In the genomic region with DNA sequence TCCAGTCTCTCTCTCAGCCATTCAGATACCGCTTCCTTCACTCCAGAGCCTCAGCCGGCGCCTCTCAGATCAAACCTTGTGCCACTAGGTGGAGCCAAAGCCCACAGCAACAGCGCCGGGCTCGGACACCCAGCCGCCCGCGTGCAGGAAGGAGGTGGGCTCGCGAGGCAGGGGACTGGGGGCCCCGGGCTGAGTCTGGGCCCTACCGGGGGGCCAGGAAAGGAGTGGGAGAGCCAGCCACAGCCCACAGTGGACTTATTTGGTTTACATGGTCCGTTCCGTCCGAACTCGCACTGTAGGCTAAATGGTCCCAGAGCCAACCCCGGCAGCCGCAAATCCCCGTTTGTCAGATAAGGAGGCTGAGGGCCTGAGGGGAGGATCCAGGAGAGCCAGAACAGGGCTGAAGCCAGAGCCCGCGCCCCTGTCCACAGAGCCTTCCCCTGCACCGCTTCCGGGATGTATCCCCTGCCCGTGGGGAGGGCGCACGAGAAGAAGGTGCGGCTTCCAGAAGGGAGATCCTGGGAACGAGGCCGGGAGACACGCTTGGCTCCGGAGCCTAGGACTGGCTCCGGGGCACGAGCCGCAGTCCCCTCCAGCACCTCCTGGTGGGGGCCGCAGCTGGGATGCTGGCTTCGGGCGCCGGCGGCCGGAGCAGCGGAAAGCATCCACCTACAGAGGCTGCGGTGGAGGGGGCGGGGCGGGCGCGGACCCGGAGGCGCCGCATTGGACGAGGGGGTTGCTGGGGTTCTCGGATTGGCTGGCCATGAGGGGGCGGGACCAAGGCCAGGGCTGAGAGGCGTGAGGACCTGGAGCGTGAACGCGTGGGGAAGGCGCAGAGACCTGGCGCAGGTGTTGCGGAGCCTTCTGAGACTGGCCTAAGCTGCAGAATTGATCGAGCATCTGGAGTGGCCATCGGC, we compare ENCODE assay signal across 8 cellular contexts. TPM values are rescaled to one million over a fixed set of nuclear protein-coding genes. Genes with fewer than 3 reads are reported as not detected.
A peak's percentile ranks its signal among the peaks of the same experiment; 100 is the strongest.
DNase-seq lines count a peak whose midpoint lies in the region; ATAC-seq and TF ChIP-seq lines count a peak whose summit lies in the region.

No MANE protein-coding gene starts in this region.

- H3K36me3 Mint-ChIP-seq in HFFc6 (ENCODE audit: low read depth), result no peaks in the 10 kb centered on the region

- no peaks in the 10 kb centered on the region for H3K36me3 ChIP-seq in SJSA1
- H3K36me3 ChIP-seq in suprapubic skin, result no peaks in the 10 kb centered on the region

- TF ChIP-seq POLR2A in suprapubic skin (IDR thresholded peaks at IDR 0.05), result no peak

- DNase-seq in GM04504 (ENCODE audit: low read depth) (peak; percentile 53), HFFc6 (peak; percentile 78), NAMALWA (ENCODE audit: low spot score) (peak; percentile 94), SJSA1 (ENCODE audit: low read depth in 1 of 2, low spot score in 2 of 2) (peak; percentile 87 to 91), globus pallidus (ENCODE audit: low spot score) (peak; percentile 82), omental fat pad (ENCODE audit: low spot score) (peak; percentile 85), suprapubic skin (ENCODE audit: low spot score in 2 of 2) (peak; percentile 95 to 96)
- peak; percentile 96 for DNase-seq in activated naive CD4-positive, alpha-beta T cell treated with Interleukin-2 at 50 U/mL for 16 hours

- no peak overlapping the region for H3K27ac Mint-ChIP-seq in HFFc6

- peaks cover 26% of the 10 kb centered on the region for H3K4me1 Mint-ChIP-seq in HFFc6 (ENCODE audit: low read depth)

- H3K4me1 ChIP-seq in SJSA1 (replicated peaks), result peaks cover 18% of the 10 kb centered on the region
- H3K4me1 ChIP-seq in suprapubic skin, result peaks cover 19% of the 10 kb centered on the region

- TF ChIP-seq CTCF in HFFc6 (IDR thresholded peaks at IDR 0.05), result peak; percentile 94
- no peak for TF ChIP-seq CTCF in omental fat pad (IDR thresholded peaks at IDR 0.05)
- peak; percentile 61 to 84 for TF ChIP-seq CTCF in suprapubic skin (IDR thresholded peaks at IDR 0.05)

- H3K27ac ChIP-seq in SJSA1 (no peak overlapping the region), suprapubic skin (no peak overlapping the region)

- H3K27me3 ChIP-seq in SJSA1 (replicated peaks) (peaks cover 16% of the 10 kb centered on the region; the same call in 1 of the 2 replicates), suprapubic skin (no peaks in the 10 kb centered on the region)

- WGBS in suprapubic skin, result 2% methylated on average over 21 of the region's 62 CpGs

- H3K9me3 ChIP-seq in SJSA1 (replicated peaks), result no peaks in the 10 kb centered on the region
- no peaks in the 10 kb centered on the region for H3K9me3 ChIP-seq in suprapubic skin

- H3K27me3 Mint-ChIP-seq in HFFc6 (ENCODE audit: insufficient read depth), result peaks cover 19% of the 10 kb centered on the region

- H3K4me3 ChIP-seq in SJSA1, result peak overlapping the region; percentile 43
- H3K4me3 ChIP-seq in suprapubic skin, result peak overlapping the region; percentile 72

- H3K4me3 Mint-ChIP-seq in HFFc6, result peak overlapping the region; percentile 84

- no peak for TF ChIP-seq EP300 in suprapubic skin (IDR thresholded peaks at IDR 0.05)

- ATAC-seq in omental fat pad (ENCODE audit: low FRiP score), result peak; percentile 93

- no peaks in the 10 kb centered on the region for H3K9me3 Mint-ChIP-seq in HFFc6

RNA-seq across cellular contexts. Expression of gene CYP11A1, which starts 6.5 kb away (rescaled TPM):
- total RNA-seq in HFFc6 (2021; fragmentation: NEBNext Ultra II Directional; extraction: Animal tissue kit (Norgen Biotek cat#: 25700)), result under 1 TPM in 4 of 6 experiments, not detected in 2; 0.12 to 0.17 (median 0.14) TPM
- 1.3 and 2.2 TPM in 2 replicates for total RNA-seq in SJSA1 (2014; rRNA removed; shearing (Covaris generic))
- 1 to 10 TPM; 1.3 to 4.8 (median 1.4) TPM for total RNA-seq in omental fat pad
- total RNA-seq in suprapubic skin, result 1 to 10 TPM in 1 of 4 donors, under 1 TPM in 2, not detected in 1; 0.47 to 1.4 (median 0.53) TPM

RNA-seq across cellular contexts. Expression of gene SEMA7A, which starts 59.8 kb away (rescaled TPM):
- 100 to 1,000 TPM; 115 to 196 (median 129) TPM for total RNA-seq in HFFc6 (2021; fragmentation: NEBNext Ultra II Directional; extraction: Animal tissue kit (Norgen Biotek cat#: 25700))
- total RNA-seq in SJSA1 (2014; rRNA removed; shearing (Covaris generic)), result 5.2 and 5.4 TPM in 2 replicates
- 1 to 10 TPM; 1.2 to 7.6 (median 3.4) TPM for total RNA-seq in omental fat pad
- 10 to 100 TPM; 10.1 to 31.4 (median 18.0) TPM for total RNA-seq in suprapubic skin

Comparison
In these comparisons a context has a peak if more than half of its experiments do, and no peak if none do; other contexts are left out.
1. CTCF ChIP-seq: peak in HFFc6 (single experiment) and suprapubic skin (2 of 2); none in omental fat pad (0 of 3).
2. Peak in every context shown above with its lines, with median percentiles within 50 percentile points of each other: DNase-seq.